In the genomic region with DNA sequence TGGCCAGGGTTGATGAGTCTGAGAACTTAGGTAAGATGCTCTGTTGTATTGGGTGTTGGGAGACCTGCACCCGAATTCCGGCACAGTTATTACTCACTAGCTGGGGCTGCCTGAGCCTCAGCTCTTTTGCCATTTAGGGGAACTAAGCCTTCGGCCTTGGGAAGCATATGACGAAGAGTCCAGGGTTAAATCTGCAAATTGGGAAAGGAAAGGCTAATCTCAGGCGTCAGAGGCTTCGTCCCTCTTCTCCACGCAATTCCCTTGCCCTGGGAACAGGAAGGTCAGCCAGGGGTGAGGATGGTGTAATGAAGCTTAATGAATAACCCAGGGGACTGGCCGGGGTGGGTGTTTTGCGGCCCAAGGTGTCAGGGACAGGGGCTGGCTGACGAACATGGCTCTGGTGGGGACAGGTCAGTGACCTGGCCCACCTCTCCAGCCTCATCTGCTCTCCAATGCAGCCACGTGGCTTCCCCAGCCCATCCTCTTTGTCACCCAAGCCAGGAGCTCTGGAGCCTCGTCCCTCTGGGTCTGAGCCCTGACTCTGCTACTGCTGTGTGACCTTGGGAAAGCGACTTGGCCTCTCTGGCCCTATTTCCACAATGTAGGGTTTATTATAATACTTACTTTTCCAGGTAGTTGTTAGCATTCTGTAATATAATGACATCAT, we compare ENCODE assay signal across 1 cellular context.
TF ChIP-seq lines count a peak whose summit lies in the region.

No MANE protein-coding gene starts in this region.

TF ChIP-seq in K562, 482 proteins besides CTCF, POLR2A, EP300 and RAD21:
- TF ChIP-seq RBM25 (IDR thresholded peaks at IDR 0.05; ENCODE audit: low read depth, low read length, severe bottlenecking) (peak; percentile 58), ZFP36 (IDR thresholded peaks at IDR 0.05; ENCODE audit: low read depth, low read length, partially characterized antibody) (peak; percentile 76), RBFOX2 (IDR thresholded peaks at IDR 0.05; ENCODE audit: low read depth, low read length) (no peak), BCOR (IDR thresholded peaks at IDR 0.05) (peak; percentile 53; the same call in 1 of the 2 replicates)
